12 cellular contexts compared by ENCODE assay signal in the genomic region with DNA sequence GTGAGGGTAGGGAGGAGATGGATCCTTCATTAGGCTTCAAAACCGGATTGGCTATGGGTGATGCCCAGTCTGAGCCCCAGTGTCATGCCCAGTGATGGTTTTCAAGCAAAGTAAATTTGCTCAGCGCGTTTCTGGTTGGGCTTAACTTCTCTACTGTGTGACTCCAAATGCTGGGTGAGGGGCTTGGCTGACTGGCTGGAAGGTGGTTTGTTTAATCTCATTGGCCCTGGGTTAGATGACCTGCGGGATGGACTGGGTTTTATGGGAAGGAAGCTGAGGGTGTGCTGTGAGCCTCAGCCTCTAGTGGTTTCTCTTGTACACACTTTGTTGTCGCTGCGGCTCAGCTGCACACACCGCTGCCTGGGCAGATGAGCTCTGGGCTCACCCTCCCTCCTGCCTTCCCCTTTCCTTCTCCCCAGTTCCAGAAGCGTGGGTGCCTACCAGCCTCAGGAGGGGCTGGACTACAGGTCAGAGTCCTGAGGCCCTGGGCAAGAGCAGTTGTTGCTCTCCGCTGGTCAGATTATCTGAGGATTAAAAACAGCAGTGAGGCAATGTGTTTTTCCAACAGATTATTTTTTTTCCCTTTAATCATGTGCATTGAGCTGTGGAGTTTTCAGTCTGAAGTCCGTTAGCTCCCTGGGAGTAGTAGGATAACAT. TPM values are rescaled to one million over a fixed set of nuclear protein-coding genes. Genes with fewer than 3 reads are reported as not detected.
DNase-seq lines count a peak whose midpoint lies in the region; ATAC-seq, FAIRE-seq and TF ChIP-seq lines count a peak whose summit lies in the region.
"Had no signal": no experiment of that assay in that cellular context is flagged by ENCODE, and none has a peak within 500 bp of the region (broad histone marks: within the 10 kb centered on the region; RNA-seq: fewer than 3 reads in every experiment).

No MANE protein-coding gene starts in this region.

- BruUV-seq in K562 (replicated peaks; lab: Mats Ljungman, UMichigan), result no TSS peak

- TF ChIP-seq EP300 in K562 (IDR thresholded peaks at IDR 0.05; ENCODE audit: low read length), result no peak

- 0 out of 3 replicates have a peak overlapping the region, but pooled peaks have one; percentile 46 for H3K27ac ChIP-seq in K562 (ENCODE audit: extremely low read depth, low read depth, low read length)
- H3K27ac ChIP-seq: PC-9 had no signal

- peak overlapping the region in 1 of 2 experiments; percentile 83; a peak in 2 of 4 replicates for H3K9ac ChIP-seq in K562 (ENCODE audit: insufficient read depth in 1 of 2, low read depth in 2 of 2, low read length in 2 of 2)

- WGBS in K562 (ENCODE audit: insufficient coverage, low coverage, missing lambda C conversion rate), result 37% methylated on average over 9 of the region's 10 CpGs

- H3K36me3 ChIP-seq in BE2C (peaks cover 11% of the 10 kb centered on the region), K562 (ENCODE audit: control insufficient read depth, insufficient read depth, low read length) (peaks cover 22% of the 10 kb centered on the region; the same call in 2 of the 3 replicates)

- in situ Hi-C loops in K562 (cut with MboI), result no loop called here

- peaks cover 82% of the 10 kb centered on the region for H3K79me2 ChIP-seq in K562 (ENCODE audit: control insufficient read depth, insufficient read depth, low read length)

- TF ChIP-seq POLR2A in K562 (conservative IDR thresholded peaks at IDR 0.05), result no peak

- H3K27ac Mint-ChIP-seq in natural killer cell, result no peak overlapping the region
- H3K27ac Mint-ChIP-seq: CD4-positive, alpha-beta T cell had no signal

- no peaks in the 10 kb centered on the region for H3K36me3 Mint-ChIP-seq in natural killer cell

- H3K27me3 ChIP-seq in BE2C, result no peaks in the 10 kb centered on the region
- no peaks in the 10 kb centered on the region for H3K27me3 ChIP-seq in K562 (ENCODE audit: control insufficient read depth in 2 of 2, insufficient read depth in 2 of 2, low read length in 2 of 2)

- FAIRE-seq in K562 (lab: Jason Lieb, UNC) (peak; percentile 42), HTR-8/SVneo (lab: Jason Lieb, UNC) (no peak)
- FAIRE-seq: GM12891 had no signal

- DNase-seq in BE2C, result peak; percentile 46
- DNase-seq in HuH-7 (ENCODE audit: low spot score), result peak; percentile 71
- DNase-seq in K562 (ENCODE audit: extremely low read depth in 1 of 4, low spot score in 3 of 4), result peak in 2 of 4 experiments; percentile 24 to 38
- no peak for DNase-seq in natural killer cell
- DNase-seq in HTR-8/SVneo (ENCODE audit: insufficient read length, low spot score), result no peak
- DNase-seq: activated CD4-positive, alpha-beta T cell treated with anti-CD3 and anti-CD28 coated beads for 4 hours; CD4-positive, alpha-beta T cell; PC-9 had no signal

- TF ChIP-seq CTCF in BE2C (IDR thresholded peaks at IDR 0.05; ENCODE audit: low read depth, low read length) (peak; percentile 8; the same call in 1 of the 2 replicates), K562 (IDR thresholded peaks at IDR 0.05 in 2 of 3, conservative IDR thresholded peaks at IDR 0.05 in 1 of 3; ENCODE audit: insufficient read depth in 2 of 3, low read depth in 1 of 3, low read length in 3 of 3) (no peak), natural killer cell (IDR thresholded peaks at IDR 0.05) (no peak)

- H4K20me1 ChIP-seq in K562 (replicated peaks; ENCODE audit: control insufficient read depth, insufficient read depth, low read length), result peaks cover 30% of the 10 kb centered on the region

- no peak overlapping the region for H3K4me3 Mint-ChIP-seq in natural killer cell
- H3K4me3 Mint-ChIP-seq: CD4-positive, alpha-beta T cell had no signal

- no peaks in the 10 kb centered on the region for H3K9me3 Mint-ChIP-seq in natural killer cell
- H3K9me3 Mint-ChIP-seq: CD4-positive, alpha-beta T cell had no signal

- ATAC-seq in K562, result peak; percentile 62
- peak in 2 of 3 donors; percentile 21 to 61 for ATAC-seq in natural killer cell
- no peak for ATAC-seq in HG02798 (IDR thresholded peaks at IDR 0.05; ENCODE audit: poor library complexity, unreplicated experiment)
- no peak for ATAC-seq in HG03175 (IDR thresholded peaks at IDR 0.05; ENCODE audit: unreplicated experiment)
- no peak for ATAC-seq in GM21528 (IDR thresholded peaks at IDR 0.05; ENCODE audit: low FRiP score, unreplicated experiment)

- peaks cover 19 to 32% of the 10 kb centered on the region in 2 donors for H3K4me1 Mint-ChIP-seq in natural killer cell

- H3K9me3 ChIP-seq in BE2C (no peaks in the 10 kb centered on the region), K562 (replicated peaks; ENCODE audit: control insufficient read depth, insufficient read depth, low read depth, low read length) (no peaks in the 10 kb centered on the region)

- CTCF ChIA-PET in K562 (lab: Yijun Ruan, JAX; ENCODE audit: low intra/inter-chr PET ratio), result no interaction called here

- no peak for TF ChIP-seq RAD21 in K562 (CRISPR knock-in tag; conservative IDR thresholded peaks at IDR 0.05 in 1 of 2, IDR thresholded peaks at IDR 0.05 in 1 of 2)

- POLR2A ChIA-PET in K562 (lab: Yijun Ruan, JAX), result interaction anchor here (0.8 to 1.4 kb wide), 3 partner anchors 18 to 44 kb away, joined by 3 to 7 read pairs (median 3); a partner anchor contains a TSS

- no peak overlapping the region for H3K4me3 ChIP-seq in BE2C (ENCODE audit: low read depth, low read length)
- no peak overlapping the region for H3K4me3 ChIP-seq in K562
- H3K4me3 ChIP-seq: PC-9 had no signal

- intact Hi-C loops in K562 (cut with micrococcal nuclease) (no loop called here), natural killer cell (cut with micrococcal nuclease) (no loop called here)

- H3K9me1 ChIP-seq in K562 (ENCODE audit: control insufficient read depth, insufficient read depth, low read length), result no peaks in the 10 kb centered on the region

- peaks cover 2 to 15% of the 10 kb centered on the region in 2 donors for H3K27me3 Mint-ChIP-seq in natural killer cell (ENCODE audit: low read depth in 2 of 2)
- H3K27me3 Mint-ChIP-seq: CD4-positive, alpha-beta T cell had no signal

- peak overlapping the region; percentile 43 for H3K4me2 ChIP-seq in K562 (ENCODE audit: insufficient read depth, low read length)
- H3K4me2 ChIP-seq: PC-9 had no signal

- H2AFZ ChIP-seq in K562 (ENCODE audit: low read depth, low read length), result no peak overlapping the region
- H2AFZ ChIP-seq: PC-9 had no signal

- peaks cover 50% of the 10 kb centered on the region for H3K4me1 ChIP-seq in BE2C
- peaks cover 36 to 59% of the 10 kb centered on the region in 2 experiments for H3K4me1 ChIP-seq in K562 (replicated peaks in 1 of 2; ENCODE audit: control insufficient read depth in 2 of 2, insufficient read depth in 2 of 2, low read length in 2 of 2)

TF ChIP-seq in K562, 482 proteins besides CTCF, POLR2A, EP300 and RAD21 (continues in another document):
- TF ChIP-seq RBM14 (IDR thresholded peaks at IDR 0.05; ENCODE audit: borderline replicate concordance, insufficient read depth, low read depth, low read length) (no peak), CAMTA2 (CRISPR knock-in tag; conservative IDR thresholded peaks at IDR 0.05) (no peak), ZNF436 (CRISPR knock-in tag; IDR thresholded peaks at IDR 0.05) (no peak), ETS2 (tag; IDR thresholded peaks at IDR 0.05; ENCODE audit: borderline replicate concordance, poor library complexity, severe bottlenecking) (no peak)

RNA-seq across cellular contexts. Expression of a gene that starts 18.6 kb away (rescaled TPM):
- 48.9 TPM for polyA plus RNA-seq in BE2C (2012; ENCODE audit: insufficient read depth, insufficient read length, low read depth)
- 90.0 and 97.0 TPM in 2 replicates for total RNA-seq in K562 (2011; cell fraction: chromatin; rRNA removed; ENCODE audit: low replicate concordance)
- 67.5 and 68.0 TPM in 2 replicates for total RNA-seq in K562 (2011; cell fraction: nucleolus; rRNA removed)
- 61.6 and 64.2 TPM in 2 replicates for total RNA-seq in K562 (2011; cell fraction: nucleoplasm; rRNA removed)
- total RNA-seq in K562 (2014; rRNA removed) (19.6 and 20.9 TPM in 2 replicates), K562 (2014; rRNA removed; fragmentation: Illumina TruSeq; extraction: Trizol) (18.2 and 21.4 TPM in 2 replicates), K562 (2015; rRNA removed; fragmentation: Illumina TruSeq; extraction: Trizol) (16.1 and 18.0 TPM in 2 replicates), K562 (2021) (23.9 and 27.5 TPM in 2 replicates), natural killer cell (1 to 10 TPM in 1 of 3 donors, under 1 TPM in 2; 0.59 to 3.3 (median 0.63) TPM)
- polyA plus RNA-seq in K562 (2011; rRNA removed) (29.2 and 31.8 TPM in 2 replicates), K562 (2014; fragmentation: Illumina TruSeq; extraction: Trizol) (24.9 and 25.9 TPM in 2 replicates), K562 (2014; fragmentation: Nextera tagmentation; extraction: Ambion mirVana) (1 to 10 TPM; 3.4 to 4.7 TPM), K562 (2014; rRNA removed) (25.7 and 30.0 TPM in 2 replicates)
- polyA plus RNA-seq in K562 (2011; cell fraction: cytosol; rRNA removed), result 22.6 and 29.7 TPM in 2 replicates
- 29.8 and 32.1 TPM in 2 replicates for polyA plus RNA-seq in K562 (2011; cell fraction: nucleus; rRNA removed)
- polyA plus RNA-seq in K562 (2012), result 20.2 and 26.6 TPM in 2 replicates
- 33.5 and 35.7 TPM in 2 replicates for polyA minus RNA-seq in K562 (2011; rRNA and poly(A)+ RNA removed)
- 14.5 and 20.6 TPM in 2 replicates for polyA minus RNA-seq in K562 (2011; cell fraction: cytosol; rRNA and poly(A)+ RNA removed)
- polyA minus RNA-seq in K562 (2011; cell fraction: nucleus; rRNA and poly(A)+ RNA removed), result 11.2 and 26.9 TPM in 2 replicates

RNA-seq across cellular contexts. Expression of a gene that starts 57.9 kb away (rescaled TPM):
- polyA plus RNA-seq in BE2C (2012; ENCODE audit: insufficient read depth, insufficient read length, low read depth), result 10.7 TPM
- not detected in 2 replicates for total RNA-seq in K562 (2011; cell fraction: chromatin; rRNA removed; ENCODE audit: low replicate concordance)
- total RNA-seq in K562 (2011; cell fraction: nucleolus; rRNA removed), result not detected in 2 replicates
- total RNA-seq in K562 (2011; cell fraction: nucleoplasm; rRNA removed), result not detected in 2 replicates
- total RNA-seq in K562 (2014; rRNA removed) (not detected in 2 replicates), K562 (2014; rRNA removed; fragmentation: Illumina TruSeq; extraction: Trizol) (not detected in 2 replicates), K562 (2015; rRNA removed; fragmentation: Illumina TruSeq; extraction: Trizol) (not detected in 2 replicates), K562 (2021) (not detected in 2 replicates), natural killer cell (under 1 TPM in 1 of 3 donors, not detected in 2; 0.23 TPM)
- polyA plus RNA-seq in K562 (2011; rRNA removed) (not detected in 2 replicates), K562 (2014; fragmentation: Illumina TruSeq; extraction: Trizol) (not detected in 2 replicates), K562 (2014; fragmentation: Nextera tagmentation; extraction: Ambion mirVana) (not detected), K562 (2014; rRNA removed) (not detected in 2 replicates)
- polyA plus RNA-seq in K562 (2011; cell fraction: cytosol; rRNA removed), result not detected in 2 replicates
- polyA plus RNA-seq in K562 (2011; cell fraction: nucleus; rRNA removed), result not detected in 2 replicates
- polyA plus RNA-seq in K562 (2012), result 0.03 TPM in 1 of 2 replicates, not detected in the other
- polyA minus RNA-seq in K562 (2011; rRNA and poly(A)+ RNA removed), result not detected in 2 replicates
- polyA minus RNA-seq in K562 (2011; cell fraction: cytosol; rRNA and poly(A)+ RNA removed), result not detected in 2 replicates
- not detected in 2 replicates for polyA minus RNA-seq in K562 (2011; cell fraction: nucleus; rRNA and poly(A)+ RNA removed)
- total RNA-seq: PC-9 had no signal

Comparison
In these comparisons a context has a peak if more than half of its experiments do, and no peak if none do; other contexts are left out.
1. DNase-seq: peak in BE2C (single experiment) and HuH-7 (single experiment); none in natural killer cell (single experiment) and HTR-8/SVneo (single experiment).
2. ATAC-seq: peak in K562 (single experiment) and natural killer cell (2 of 3); none in HG02798 (single experiment), HG03175 (single experiment) and GM21528 (single experiment).